25 cellular contexts compared by ENCODE assay signal in the genomic region with DNA sequence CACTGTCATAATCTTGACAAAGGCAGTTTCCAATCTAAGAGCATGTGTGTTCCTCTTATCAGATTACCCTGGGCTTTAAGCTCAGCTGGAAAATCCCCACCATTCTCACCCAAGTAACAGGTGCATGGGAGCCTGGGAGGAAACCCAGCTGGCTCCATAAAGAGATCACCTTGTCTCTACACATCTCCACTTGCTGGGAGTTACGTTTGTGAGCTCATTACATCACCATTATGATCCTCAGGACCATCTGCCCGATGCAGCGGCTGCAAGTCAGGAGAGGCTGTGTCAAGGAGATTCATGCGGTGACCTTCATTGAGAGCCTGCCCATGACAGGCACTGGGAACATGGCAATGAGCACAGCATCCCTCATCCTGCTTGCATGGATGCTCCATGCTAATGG.
"Had no signal": no experiment of that assay in that cellular context is flagged by ENCODE, and none has a peak within 500 bp of the region (broad histone marks: within the 10 kb centered on the region; RNA-seq: fewer than 3 reads in every experiment).

No MANE protein-coding gene starts in this region.

- DNase-seq: activated CD4-positive, alpha-beta T cell treated with anti-CD3 and anti-CD28 coated beads for 36 hours; activated CD4-positive, alpha-beta T cell treated with anti-CD3 and anti-CD28 coated beads, Interleukin-2, amount 10 ng/mL, durations not matched to agents 7 days and 5 days; activated CD4-positive, alpha-beta T cell treated with anti-CD3 and anti-CD28 coated beads, Interleukin-2, amount 50 U/mL, for 48 hours; activated CD8-positive, alpha-beta T cell treated with anti-CD3 and anti-CD28 coated beads, Interleukin-2, amount 10 ng/mL, durations not matched to agents 7 days and 5 days; activated gamma-delta T cell; activated naive CD4-positive, alpha-beta T cell treated with anti-CD3 and anti-CD28 coated beads for 36 hours; activated T-cell treated with anti-CD3 and anti-CD28 coated beads, Interleukin-2, amount 50 U/mL, for 24 hours; anterior cingulate cortex; central memory CD4-positive, alpha-beta T cell; MM.1S; NCI-H1092; NCI-H146; NCI-H187; NCI-H2029 treated with DMSO at 0.1 percent for 48 hours; NCI-H2107; NCI-H345; NCI-H526 treated with DMSO at 0.1 percent for 48 hours; NCI-H774; SIG-M5; SW 1271; T1000 had no signal

- ATAC-seq: activated CD4-positive, alpha-beta T cell treated with anti-CD3 and anti-CD28 coated beads for 36 hours; activated CD4-positive, CD25-positive, alpha-beta regulatory T cell treated with anti-CD3 and anti-CD28 coated beads, Interleukin-2, amount 50 U/mL, for 24 hours; activated CD8-positive, alpha-beta T cell treated with anti-CD3 and anti-CD28 coated beads, Interleukin-2, amount 10 ng/mL, durations not matched to agents 7 days and 5 days; activated naive CD4-positive, alpha-beta T cell treated with anti-CD3 and anti-CD28 coated beads, Interleukin-2, amount 50 U/mL, for 72 hours; Panc1 had no signal

- FAIRE-seq: colon had no signal
